Comparison of ENCODE assay signal across 18 cellular contexts in the genomic region with DNA sequence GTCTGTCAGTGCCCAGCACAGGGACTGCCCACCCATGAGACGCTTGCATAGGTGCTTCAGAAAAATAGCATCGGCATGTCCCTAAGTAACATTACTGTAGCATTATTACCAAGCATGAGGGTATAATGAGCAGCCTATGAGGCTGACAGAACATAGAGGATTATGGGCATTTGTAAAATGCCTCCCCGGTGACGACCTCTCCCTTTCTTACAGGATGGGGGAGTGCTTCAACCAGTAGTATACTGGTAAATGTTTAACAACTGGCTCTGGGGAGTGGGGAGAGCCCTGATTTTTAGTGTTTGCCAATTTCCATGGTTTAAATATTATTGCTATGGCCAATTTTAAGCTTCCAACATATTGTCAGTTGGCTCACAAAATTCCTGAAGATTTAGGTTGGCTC.
DNase-seq lines count a peak whose midpoint lies in the region; ATAC-seq, FAIRE-seq and TF ChIP-seq lines count a peak whose summit lies in the region.
"Had no signal": no experiment of that assay in that cellular context is flagged by ENCODE, and none has a peak within 500 bp of the region (broad histone marks: within the 10 kb centered on the region; RNA-seq: fewer than 3 reads in every experiment).

No MANE protein-coding gene starts in this region.

- no peaks in the 10 kb centered on the region for H3K27me3 Mint-ChIP-seq in astrocyte (ENCODE audit: low read depth, unreplicated experiment)

- no peak for FAIRE-seq in astrocyte (lab: Jason Lieb, UNC)

- peak overlapping the region; percentile 87 for H3K27ac Mint-ChIP-seq in astrocyte (ENCODE audit: unreplicated experiment)

- no peaks in the 10 kb centered on the region for H3K36me3 Mint-ChIP-seq in astrocyte (ENCODE audit: low read depth, unreplicated experiment)

- no peaks in the 10 kb centered on the region for H3K79me2 ChIP-seq in astrocyte (ENCODE audit: insufficient read depth, low read length)

- H3K9ac ChIP-seq in BLaER1 (no peak overlapping the region), astrocyte (ENCODE audit: low read length) (peak overlapping the region; percentile 43), skeletal muscle satellite cell (ENCODE audit: low read depth, low read length) (peak overlapping the region; percentile 82)

- H3K4me2 ChIP-seq in BLaER1 (peak overlapping the region; percentile 67), astrocyte (ENCODE audit: low read length) (peak overlapping the region; percentile 71), skeletal muscle satellite cell (ENCODE audit: low read length) (peak overlapping the region; percentile 85)

- peak overlapping the region; percentile 58 for H2AFZ ChIP-seq in astrocyte (ENCODE audit: low read depth, low read length)

- H3K27ac ChIP-seq in BLaER1 (peak overlapping the region; percentile 73), astrocyte (ENCODE audit: low read depth, low read length) (peak overlapping the region; percentile 75), layer of hippocampus (ENCODE audit: low read depth, low read length) (peak overlapping the region; percentile 39)
- H3K27ac ChIP-seq: SJCRH30 had no signal

- H3K27me3 ChIP-seq in BLaER1 (no peaks in the 10 kb centered on the region), astrocyte (ENCODE audit: insufficient read depth, low read length) (no peaks in the 10 kb centered on the region), layer of hippocampus (ENCODE audit: control insufficient read depth, insufficient read depth, low read length) (no peaks in the 10 kb centered on the region), skeletal muscle satellite cell (ENCODE audit: control insufficient read depth, insufficient read depth, low read length) (no peaks in the 10 kb centered on the region), MG63 (no peaks in the 10 kb centered on the region)
- H3K27me3 ChIP-seq: breast epithelium, SJCRH30 had no signal

- H3K4me3 ChIP-seq in BLaER1 (peak overlapping the region; percentile 4; the same call in 1 of the 2 replicates), astrocyte (ENCODE audit: insufficient read depth, low read depth, low read length) (no peak overlapping the region), skeletal muscle satellite cell (ENCODE audit: low read length) (peak overlapping the region; percentile 66), MG63 (no peak overlapping the region)
- H3K4me3 ChIP-seq: SJCRH30 had no signal

- H3K4me1 ChIP-seq in BLaER1, result peaks cover 26% of the 10 kb centered on the region
- H3K4me1 ChIP-seq in astrocyte (ENCODE audit: insufficient read depth, low read length), result peaks cover 26% of the 10 kb centered on the region
- H3K4me1 ChIP-seq in skeletal muscle satellite cell (ENCODE audit: control insufficient read depth, insufficient read depth, low read length), result peaks cover 17% of the 10 kb centered on the region
- H3K4me1 ChIP-seq: breast epithelium, SJCRH30 had no signal

- H3K4me1 Mint-ChIP-seq in astrocyte (ENCODE audit: low read depth, unreplicated experiment), result peaks cover 16% of the 10 kb centered on the region

- no peak for TF ChIP-seq CTCF in astrocyte (IDR thresholded peaks at IDR 0.05; ENCODE audit: insufficient read depth, low read depth, low read length)

- H3K36me3 ChIP-seq in BLaER1 (no peaks in the 10 kb centered on the region), astrocyte (ENCODE audit: insufficient read depth, low read length) (no peaks in the 10 kb centered on the region), skeletal muscle satellite cell (ENCODE audit: insufficient read depth, low read length) (no peaks in the 10 kb centered on the region), MG63 (no peaks in the 10 kb centered on the region)
- H3K36me3 ChIP-seq: breast epithelium, SJCRH30 had no signal

- ATAC-seq in HG03280 (IDR thresholded peaks at IDR 0.05; ENCODE audit: unreplicated experiment), result no peak
- ATAC-seq: HCT116 had no signal

- DNase-seq in astrocyte (ENCODE audit: low read depth) (no peak), MG63 (no peak), iPS-NIHi7 (ENCODE audit: extremely low spot score) (no peak), NOMO-1 treated with DMSO at 0.1 percent for 48 hours (lab: John Stamatoyannopoulos, UW; ENCODE audit: unreplicated experiment) (no peak)
- DNase-seq: activated CD4-positive, alpha-beta T cell treated with anti-CD3 and anti-CD28 coated beads for 4 hours; activated naive CD4-positive, alpha-beta T cell treated with anti-CD3 and anti-CD28 coated beads, Interleukin-2, amount 50 U/mL, for 16 hours; effector memory CD4-positive, alpha-beta T cell; NCI-H1092; NCI-H2171 treated with DMSO at 0.1 percent for 48 hours; nucleus accumbens; SJCRH30; stimulated activated naive CD4-positive, alpha-beta T cell treated with Interleukin-2 at 50 U/mL for 16 hours had no signal

- no peaks in the 10 kb centered on the region for H3K9me3 Mint-ChIP-seq in astrocyte (ENCODE audit: unreplicated experiment)

- H3K4me3 Mint-ChIP-seq in astrocyte (ENCODE audit: unreplicated experiment), result no peak overlapping the region

- no peaks in the 10 kb centered on the region for H4K20me1 ChIP-seq in BLaER1
- H4K20me1 ChIP-seq in astrocyte (ENCODE audit: insufficient read depth, low read length), result no peaks in the 10 kb centered on the region

- H3K9me3 ChIP-seq in BLaER1 (no peaks in the 10 kb centered on the region), astrocyte (ENCODE audit: insufficient read depth, low read depth, low read length) (no peaks in the 10 kb centered on the region), skeletal muscle satellite cell (replicated peaks; ENCODE audit: low read length) (no peaks in the 10 kb centered on the region), MG63 (no peaks in the 10 kb centered on the region)
- H3K9me3 ChIP-seq: breast epithelium, SJCRH30 had no signal

Comparison
In these comparisons a context has a peak if more than half of its experiments do, and no peak if none do; other contexts are left out.
1. H3K4me3 ChIP-seq: peak in BLaER1 (single experiment) and skeletal muscle satellite cell (single experiment); none in astrocyte (single experiment) and MG63 (single experiment).
2. Peak in every context shown above with its lines, with median percentiles within 50 percentile points of each other: H3K27ac ChIP-seq and H3K4me2 ChIP-seq.